ENCODE assay signal across 8 cellular contexts in genomic region chr2:172102858-172103359, GRCh38. TPM values are rescaled to one million over a fixed set of nuclear protein-coding genes. Genes with fewer than 3 reads are reported as not detected.
DNase-seq lines count a peak whose midpoint lies in the region; ATAC-seq, FAIRE-seq and TF ChIP-seq lines count a peak whose summit lies in the region.

Gene DLX2, minus strand, starts transcription at chr2:172102900. Its CDS starts 362 bp downstream, at chr2:172102538.

- peaks cover 13 to 22% of the 10 kb centered on the region in 2 experiments for H4K20me1 ChIP-seq in H1 (replicated peaks in 1 of 2; ENCODE audit: control insufficient read depth in 1 of 2, insufficient read depth in 2 of 2, low read length in 2 of 2)

- H3K4me1 Mint-ChIP-seq in mesothelial cell of epicardium = peaks cover 45% of the 10 kb centered on the region
- H3K4me1 Mint-ChIP-seq in stimulated activated effector memory CD8-positive, alpha-beta T cell treated with anti-CD3 and anti-CD28 coated beads, Interleukin-12 subunit alpha, Interleukin-12 subunit beta, amount 100 ng/mL, for 72 hours = peaks cover 60% of the 10 kb centered on the region

- no peak within 1 kb of the TSS for H3K23ac ChIP-seq in H1 (ENCODE audit: insufficient read length)

- peak; percentile 83 for DNase-seq in CD1c-positive myeloid dendritic cell (ENCODE audit: extremely low spot score)
- DNase-seq in GM19238 (ENCODE audit: insufficient read length, low spot score) = peak; percentile 83
- peak; percentile 98 for DNase-seq in NCI-H510A treated with DMSO at 0.1 percent for 48 hours (lab: John Stamatoyannopoulos, UW)
- DNase-seq in activated CD4-positive, alpha-beta T cell treated with anti-CD3 and anti-CD28 coated beads for 48 hours = peak; percentile 82
- DNase-seq in H1 (ENCODE audit: low read depth in 1 of 2, low spot score in 2 of 2) = peak; percentile 86 to 92
- peak; percentile 85 to 91 for DNase-seq in mesothelial cell of epicardium (ENCODE audit: low spot score in 2 of 2, unreplicated experiment in 2 of 2)
- DNase-seq in stimulated activated effector memory CD8-positive, alpha-beta T cell treated with anti-CD3 and anti-CD28 coated beads, Interleukin-12 subunit alpha, Interleukin-12 subunit beta, amount 100 ng/mL, for 72 hours (ENCODE audit: low spot score in 2 of 2) = peak in 1 of 2 donors; percentile 84

- H3K4me3 ChIP-seq in H1 (ENCODE audit: extremely low read depth in 1 of 4, insufficient read depth in 2 of 4, low read depth in 3 of 4, low read length in 4 of 4) = peak within 1 kb of the TSS; percentile 33 to 59 (median 46)

- 0 out of 2 replicates have a peak within 1 kb of the TSS, but pooled peaks have one; percentile 23 for H2AFZ ChIP-seq in H1 (ENCODE audit: low read length)

- H3K27me3 Mint-ChIP-seq in mesothelial cell of epicardium (ENCODE audit: low read depth) = peaks cover 77% of the 10 kb centered on the region

- TF ChIP-seq POLR2A in H1 (IDR thresholded peaks at IDR 0.05; ENCODE audit: control extremely low read depth in 1 of 2, low read depth in 2 of 2, low read length in 2 of 2) = no peak

- no peaks in the 10 kb centered on the region for H3K79me2 ChIP-seq in H1 (ENCODE audit: control insufficient read depth in 1 of 2, insufficient read depth in 2 of 2, low read length in 2 of 2)

- peak within 1 kb of the TSS; percentile 95 for H3K27ac Mint-ChIP-seq in mesothelial cell of epicardium
- peak within 1 kb of the TSS; percentile 52 for H3K27ac Mint-ChIP-seq in stimulated activated effector memory CD8-positive, alpha-beta T cell treated with anti-CD3 and anti-CD28 coated beads, Interleukin-12 subunit alpha, Interleukin-12 subunit beta, amount 100 ng/mL, for 72 hours

- H2BK120ac ChIP-seq in H1 (replicated peaks; ENCODE audit: low read depth, low read length) = no peak within 1 kb of the TSS

- H3K9ac ChIP-seq in H1 (replicated peaks in 1 of 4; ENCODE audit: extremely low read depth in 1 of 4, low read depth in 3 of 4, low read length in 3 of 4) = no peak within 1 kb of the TSS

- no peaks in the 10 kb centered on the region for H3K79me1 ChIP-seq in H1 (ENCODE audit: low read depth, low read length)

- H3K14ac ChIP-seq in H1 (ENCODE audit: insufficient read length) = no peak within 1 kb of the TSS

- TF ChIP-seq EP300 in H1 (IDR thresholded peaks at IDR 0.05; ENCODE audit: borderline replicate concordance in 1 of 2, low read depth in 2 of 2, low read length in 2 of 2) = no peak

- H3K27ac ChIP-seq in H1 (ENCODE audit: low read depth, low read length) = no peak within 1 kb of the TSS

- H3K4me2 ChIP-seq in H1 (ENCODE audit: insufficient read depth in 1 of 2, low read depth in 2 of 2, low read length in 2 of 2) = peak within 1 kb of the TSS; percentile 80 to 82

- peak within 1 kb of the TSS; percentile 60; the same call in 1 of the 2 replicates for H3K18ac ChIP-seq in H1 (ENCODE audit: extremely low read depth, low read length)

- H3K36me3 Mint-ChIP-seq in mesothelial cell of epicardium = no peaks in the 10 kb centered on the region
- H3K36me3 Mint-ChIP-seq in stimulated activated effector memory CD8-positive, alpha-beta T cell treated with anti-CD3 and anti-CD28 coated beads, Interleukin-12 subunit alpha, Interleukin-12 subunit beta, amount 100 ng/mL, for 72 hours = peaks cover 7% of the 10 kb centered on the region

- peak; percentile 62 for ATAC-seq in HG03342 (IDR thresholded peaks at IDR 0.05; ENCODE audit: unreplicated experiment)
- peak; percentile 65 for ATAC-seq in stimulated activated effector memory CD8-positive, alpha-beta T cell treated with anti-CD3 and anti-CD28 coated beads, Interleukin-12 subunit alpha, Interleukin-12 subunit beta, amount 100 ng/mL, for 72 hours

- peaks cover 6 to 43% (median 21%) of the 10 kb centered on the region in 4 experiments for H3K4me1 ChIP-seq in H1 (replicated peaks in 1 of 4; ENCODE audit: control insufficient read depth in 3 of 4, insufficient read depth in 4 of 4, low read length in 3 of 4)

- peaks cover 78 to 100% (median 93%) of the 10 kb centered on the region in 4 experiments for H3K27me3 ChIP-seq in H1 (replicated peaks in 1 of 4; ENCODE audit: control insufficient read depth in 3 of 4, extremely low read depth in 1 of 4, insufficient read depth in 3 of 4, low read length in 3 of 4)

- CTCF ChIA-PET in H1 (lab: Charles Lee; ENCODE audit: partially characterized antibody) = interaction anchor here (0.6 to 11.7 kb wide), 9 partner anchors 12 to 504 kb away, joined by 3 to 198 read pairs (median 4); partner anchors contain the start of gene DLX1

- POLR2A ChIA-PET in H1 (lab: Charles Lee; ENCODE audit: partially characterized antibody) = interaction anchor here (16.0 kb wide), 1 partner anchor 15 kb away, joined by 184 read pairs; the partner anchor contains the start of gene DLX1

- peaks cover 0 to 11% (median 0%) of the 10 kb centered on the region in 4 experiments; a peak in 1 of 8 replicates for H3K36me3 ChIP-seq in H1 (ENCODE audit: control insufficient read depth in 2 of 4, insufficient read depth in 4 of 4, low read length in 3 of 4)

- H2AK5ac ChIP-seq in H1 (ENCODE audit: low read depth, low read length) = no peak within 1 kb of the TSS

- no peaks in the 10 kb centered on the region for H3K9me3 ChIP-seq in H1 (ENCODE audit: insufficient read depth in 2 of 2, low read depth in 1 of 2, low read length in 1 of 2)

- H2BK12ac ChIP-seq in H1 (ENCODE audit: low read depth, low read length) = peak within 1 kb of the TSS; percentile 84; the same call in 1 of the 2 replicates

- peak within 1 kb of the TSS; percentile 34; the same call in 1 of the 2 replicates for H2BK15ac ChIP-seq in H1 (ENCODE audit: low read length)

- no peak within 1 kb of the TSS for H4K5ac ChIP-seq in H1 (ENCODE audit: insufficient read length, low read depth, low read length)

- H3K56ac ChIP-seq in H1 (replicated peaks; ENCODE audit: insufficient read length, low read depth, low read length) = no peak within 1 kb of the TSS

- H4K8ac ChIP-seq in H1 (ENCODE audit: extremely low read depth, insufficient read depth, low read length) = peak within 1 kb of the TSS; percentile 43

- TF ChIP-seq CTCF in H1 (IDR thresholded peaks at IDR 0.05; ENCODE audit: control extremely low read depth in 1 of 3, insufficient read depth in 1 of 3, low read depth in 1 of 3, low read length in 3 of 3) (no peak), mesothelial cell of epicardium (IDR thresholded peaks at IDR 0.05; ENCODE audit: unreplicated experiment) (no peak)

- TF ChIP-seq RAD21 in H1 (IDR thresholded peaks at IDR 0.05 in 1 of 2, conservative IDR thresholded peaks at IDR 0.05 in 1 of 2; ENCODE audit: low read depth in 2 of 2, low read length in 2 of 2) = no peak

- H3K23me2 ChIP-seq in H1 (ENCODE audit: low read depth, low read length) = peaks cover 19% of the 10 kb centered on the region; the same call in 1 of the 2 replicates

- WGBS in H1 (ENCODE audit: extremely low coverage in 1 of 2, insufficient coverage in 1 of 2, insufficient read length in 1 of 2, insufficient replicate concordance in 2 of 2, low coverage in 1 of 2, low lambda C conversion rate in 2 of 2, missing lambda C conversion rate in 1 of 2), 2 experiments = 1% methylated on average over 33 of the region's 36 CpGs; no CpG with 5 or more reads in 1 of the 2 experiments

- no peak within 1 kb of the TSS for H2BK20ac ChIP-seq in H1 (ENCODE audit: low read length)

- no peaks in the 10 kb centered on the region for H3K9me3 Mint-ChIP-seq in mesothelial cell of epicardium
- H3K9me3 Mint-ChIP-seq in stimulated activated effector memory CD8-positive, alpha-beta T cell treated with anti-CD3 and anti-CD28 coated beads, Interleukin-12 subunit alpha, Interleukin-12 subunit beta, amount 100 ng/mL, for 72 hours = no peaks in the 10 kb centered on the region

- no peak within 1 kb of the TSS for H2BK5ac ChIP-seq in H1 (ENCODE audit: low read depth, low read length)

- no peak for FAIRE-seq in H1 (lab: Jason Lieb, UNC)

- H3K4me3 Mint-ChIP-seq in mesothelial cell of epicardium = peak within 1 kb of the TSS; percentile 75
- peak within 1 kb of the TSS; percentile 85 for H3K4me3 Mint-ChIP-seq in stimulated activated effector memory CD8-positive, alpha-beta T cell treated with anti-CD3 and anti-CD28 coated beads, Interleukin-12 subunit alpha, Interleukin-12 subunit beta, amount 100 ng/mL, for 72 hours

- no peak within 1 kb of the TSS for H4K91ac ChIP-seq in H1 (replicated peaks; ENCODE audit: insufficient read length, low read length)

- no peak within 1 kb of the TSS for H3K4ac ChIP-seq in H1 (replicated peaks; ENCODE audit: insufficient read length, low read depth, low read length)

TF ChIP-seq in H1, 55 proteins besides CTCF, POLR2A, EP300 and RAD21 (continues in another document):
- TF ChIP-seq TAF1 (IDR thresholded peaks at IDR 0.05; ENCODE audit: low read depth, low read length) (peak; percentile 62; the same call in 1 of the 2 replicates), TBP (IDR thresholded peaks at IDR 0.05; ENCODE audit: low read depth, low read length) (peak; percentile 87), SIX5 (IDR thresholded peaks at IDR 0.05; ENCODE audit: low read depth, low read length) (no peak), ATF3 (IDR thresholded peaks at IDR 0.05; ENCODE audit: insufficient read depth, low read depth, low read length) (peak; percentile 87), RNF2 (IDR thresholded peaks at IDR 0.05; ENCODE audit: borderline replicate concordance, low read depth, low read length, missing control alignments, poor library complexity, severe bottlenecking) (peak; percentile 53), EGR1 (IDR thresholded peaks at IDR 0.05; ENCODE audit: borderline replicate concordance, low read depth, low read length) (no peak), SP1 (IDR thresholded peaks at IDR 0.05; ENCODE audit: low read depth, low read length) (peak; percentile 68), CREB1 (IDR thresholded peaks at IDR 0.05) (peak; percentile 79), TAF7 (optimal IDR thresholded peaks at IDR 0.05; ENCODE audit: borderline replicate concordance, low read depth, low read length) (peak; percentile 18), SAP30 (IDR thresholded peaks at IDR 0.05; ENCODE audit: insufficient read depth, insufficient replicate concordance, low read length) (no peak)

RNA-seq across cellular contexts. Expression of gene DLX2, which starts in this region (rescaled TPM):
- 0.13 and 0.45 TPM in 2 replicates for total RNA-seq in H1 (2021; fragmentation: NEBNext Ultra II Directional; extraction: Animal tissue kit (Norgen Biotek cat#: 25700))
- 0.05 TPM in 1 of 2 replicates, not detected in the other for polyA plus RNA-seq in H1 (2011; rRNA removed)
- polyA plus RNA-seq in H1 (2011; cell fraction: cytosol; rRNA removed) = not detected
- polyA plus RNA-seq in H1 (2011; cell fraction: nucleus; rRNA removed) = 0.56 TPM
- 0.11 TPM in 1 of 4 replicates, not detected in the others for polyA plus RNA-seq in H1 (2012, experiment 1 of 2)
- polyA plus RNA-seq in H1 (2012, experiment 2 of 2) = not detected
- 0.06 TPM for polyA plus RNA-seq in H1 (2013, experiment 1 of 2)
- 0.06 TPM for polyA plus RNA-seq in H1 (2013, experiment 2 of 2)
- polyA minus RNA-seq in H1 (2011; rRNA and poly(A)+ RNA removed) = not detected in 2 replicates
- not detected for polyA minus RNA-seq in H1 (2011; cell fraction: cytosol; rRNA and poly(A)+ RNA removed)
- polyA minus RNA-seq in H1 (2011; cell fraction: nucleus; rRNA and poly(A)+ RNA removed) = 0.50 TPM
- total RNA-seq in mesothelial cell of epicardium = 9.7 to 11.8 TPM (median 10.7 TPM) in 3 replicates

Comparison
In these comparisons a context has a peak if more than half of its experiments do, and no peak if none do; other contexts are left out.
1. Peak in DNase-seq, H3K4me3 ChIP-seq and H3K4me2 ChIP-seq in H1; RNA of the gene not detected or under 1 TPM.